Comparison of ENCODE assay signal across 21 cellular contexts in the genomic region with DNA sequence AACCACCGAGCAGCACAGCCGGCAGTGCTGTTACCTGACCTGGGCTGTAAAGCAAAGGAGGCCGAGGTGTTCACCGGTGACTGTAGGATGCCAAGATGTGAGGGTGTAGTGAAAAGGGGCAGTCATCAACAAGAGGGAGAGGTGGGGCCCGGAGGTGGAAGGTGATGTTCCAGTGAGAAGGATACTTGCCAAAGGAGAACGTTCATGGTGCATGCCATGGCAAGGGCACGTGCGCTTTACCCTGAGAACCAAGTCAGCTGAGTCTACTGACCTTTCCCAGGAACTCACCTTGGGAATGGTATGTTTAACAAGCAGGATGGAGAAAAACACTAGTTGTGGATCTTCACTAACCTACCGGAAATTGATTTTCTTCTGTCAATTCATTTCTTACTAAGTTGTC.
"Had no signal": no experiment of that assay in that cellular context is flagged by ENCODE, and none has a peak within 500 bp of the region (broad histone marks: within the 10 kb centered on the region; RNA-seq: fewer than 3 reads in every experiment).

No MANE protein-coding gene starts in this region.

- H3K4me1 Mint-ChIP-seq: central memory CD8-positive, alpha-beta T cell; naive B cell; stimulated activated naive B cell treated with anti-CD40 and anti-IgM and Interleukin-4, amounts not matched to agents 10 μg/mL and 1 μg/mL and 100 μg/mL, for 72 hours; stimulated activated naive CD8-positive, alpha-beta T cell treated with anti-CD3 and anti-CD28 coated beads, Interleukin-15, amount 100 ng/mL, for 72 hours had no signal

- H3K27ac Mint-ChIP-seq: naive B cell; progenitor cell of endocrine pancreas; stimulated activated naive B cell treated with anti-CD40 and anti-IgM and Interleukin-4, amounts not matched to agents 10 μg/mL and 1 μg/mL and 100 μg/mL, for 72 hours; stimulated activated naive CD8-positive, alpha-beta T cell treated with anti-CD3 and anti-CD28 coated beads, Interleukin-15, amount 100 ng/mL, for 72 hours had no signal

- H3K4me1 ChIP-seq: left lung, right lobe of liver, upper lobe of left lung had no signal

- H3K9me3 Mint-ChIP-seq: central memory CD8-positive, alpha-beta T cell had no signal

- H3K36me3 ChIP-seq: left lung, ovary, right lobe of liver, upper lobe of left lung, uterus had no signal

- H3K27me3 Mint-ChIP-seq: central memory CD8-positive, alpha-beta T cell; progenitor cell of endocrine pancreas had no signal

- H3K27me3 ChIP-seq: dorsolateral prefrontal cortex, left lung, ovary, right lobe of liver, upper lobe of left lung, uterus had no signal

- ATAC-seq: left lung; right lobe of liver; stimulated activated naive B cell treated with anti-CD40 and anti-IgM and Interleukin-4, amounts not matched to agents 10 μg/mL and 1 μg/mL and 100 μg/mL, for 72 hours; stimulated activated naive CD8-positive, alpha-beta T cell treated with anti-CD3 and anti-CD28 coated beads, Interleukin-15, amount 100 ng/mL, for 72 hours had no signal

- H3K4me3 ChIP-seq: dorsolateral prefrontal cortex, left lung, lung, ovary, right lobe of liver, upper lobe of left lung, uterus had no signal

- H3K36me3 Mint-ChIP-seq: stimulated activated naive B cell treated with anti-CD40 and anti-IgM and Interleukin-4, amounts not matched to agents 10 μg/mL and 1 μg/mL and 100 μg/mL, for 72 hours had no signal

- H3K27ac ChIP-seq: dorsolateral prefrontal cortex, left lung, ovary, right lobe of liver, upper lobe of left lung had no signal

- H3K4me3 Mint-ChIP-seq: central memory CD8-positive, alpha-beta T cell; naive B cell; stimulated activated naive B cell treated with anti-CD40 and anti-IgM and Interleukin-4, amounts not matched to agents 10 μg/mL and 1 μg/mL and 100 μg/mL, for 72 hours; stimulated activated naive CD8-positive, alpha-beta T cell treated with anti-CD3 and anti-CD28 coated beads, Interleukin-15, amount 100 ng/mL, for 72 hours had no signal

- H3K9me3 ChIP-seq: left lung, ovary, right lobe of liver, upper lobe of left lung, uterus had no signal

- DNase-seq: cortex of kidney; dorsolateral prefrontal cortex; effector CD8-positive, alpha-beta T cell; foreskin melanocyte; islet precursor cell; left lung; mesendoderm; naive B cell; nucleus accumbens; ovary; right lobe of liver; stimulated activated CD4-positive, alpha-beta T cell treated with anti-CD3 and anti-CD28 coated beads, Interleukin-15, amount 100 ng/mL, for 24 hours; stimulated activated CD4-positive, alpha-beta T cell treated with anti-CD3 and anti-CD28 coated beads, Interleukin-1b, Interleukin-23, amount 100 ng/mL, for 48 hours; stimulated activated CD4-positive, alpha-beta T cell treated with anti-CD3 and anti-CD28 coated beads, Interleukin-4, amount 100 ng/mL, for 24 hours; stimulated activated naive B cell treated with anti-CD40 and anti-IgM and Interleukin-4, amounts not matched to agents 10 μg/mL and 1 μg/mL and 100 μg/mL, for 72 hours; stimulated activated naive CD8-positive, alpha-beta T cell treated with anti-CD3 and anti-CD28 coated beads, Interleukin-15, amount 100 ng/mL, for 72 hours; upper lobe of left lung; uterus had no signal
